Comparison of ENCODE assay signal across 8 cellular contexts in the genomic region with DNA sequence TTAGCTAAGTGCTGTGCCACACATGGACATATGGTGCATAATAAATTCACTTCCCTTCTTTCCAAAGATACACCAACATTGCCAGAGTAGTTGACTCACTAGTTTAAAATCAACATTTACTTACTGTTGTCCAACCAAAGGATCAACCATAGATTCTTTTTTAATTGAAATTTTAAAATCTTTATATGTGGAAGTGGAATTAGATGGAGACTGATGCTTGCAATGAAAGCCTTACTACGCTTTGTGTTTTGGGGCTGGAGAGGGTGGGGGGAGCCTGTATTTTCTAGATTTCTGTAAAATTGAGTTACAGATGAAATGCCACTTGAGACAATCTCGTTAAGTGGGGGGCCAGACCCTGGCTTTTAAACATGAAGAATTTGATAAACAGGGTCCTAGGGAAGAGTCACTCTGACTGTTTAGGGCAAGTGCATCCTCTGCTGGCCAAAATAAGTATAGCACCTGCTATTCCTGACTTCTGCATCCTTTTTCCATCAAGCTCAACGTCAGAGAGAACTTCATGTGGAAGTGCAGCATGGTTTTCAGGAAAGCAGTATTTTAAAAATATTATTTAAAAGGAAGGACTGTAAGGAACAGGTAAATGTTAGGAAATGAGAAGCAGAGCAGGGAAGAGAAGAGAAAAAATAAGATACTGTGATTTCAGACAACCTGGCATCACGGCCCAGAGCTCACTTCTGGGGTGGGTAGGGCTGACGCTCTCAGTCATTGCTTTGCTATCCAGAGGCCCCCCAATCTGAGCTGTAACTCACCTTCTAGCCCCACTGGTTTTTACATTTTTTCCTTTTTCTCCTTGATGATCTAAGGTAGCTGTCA.
DNase-seq lines count a peak whose midpoint lies in the region; ATAC-seq lines count a peak whose summit lies in the region.

No MANE protein-coding gene starts in this region.

- peak; percentile 62 for DNase-seq in SIG-M5 treated with dmso at 0.1 percent for 504 hours (lab: John Stamatoyannopoulos, UW; ENCODE audit: unreplicated experiment)
- DNase-seq in SIG-M5 (lab: John Stamatoyannopoulos, UW) = no peak
- peak; percentile 50 for DNase-seq in NCI-H128 (lab: John Stamatoyannopoulos, UW; ENCODE audit: unreplicated experiment)
- peak in 1 of 3 donors; percentile 35 for DNase-seq in T-helper 17 cell
- peak; percentile 33 for DNase-seq in central memory CD4-positive, alpha-beta T cell
- no peak for DNase-seq in left lobe of liver (ENCODE audit: low spot score)
- DNase-seq in stimulated activated CD4-positive, alpha-beta T cell treated with anti-CD3 and anti-CD28 coated beads, TNF-alpha, amount 100 ng/mL, for 24 hours (ENCODE audit: low read depth in 3 of 3) = peak; percentile 9 to 43 (median 16)

- H3K4me1 Mint-ChIP-seq in T-helper 17 cell = peaks cover 3% of the 10 kb centered on the region

- no peaks in the 10 kb centered on the region for H3K9me3 ChIP-seq in T-helper 17 cell (ENCODE audit: control insufficient read depth, low read length, poor library complexity, severe bottlenecking)

- no peak overlapping the region for H3K4me3 Mint-ChIP-seq in T-helper 17 cell

- peaks cover 8% of the 10 kb centered on the region for H3K27me3 Mint-ChIP-seq in T-helper 17 cell

- peak overlapping the region; percentile 6 for H3K27ac Mint-ChIP-seq in T-helper 17 cell

- ATAC-seq in T-helper 17 cell = peak; percentile 36
- ATAC-seq in left lobe of liver = peak; percentile 80
- no peak for ATAC-seq in HG02623 (IDR thresholded peaks at IDR 0.05; ENCODE audit: unreplicated experiment)

- no peaks in the 10 kb centered on the region for H3K36me3 Mint-ChIP-seq in T-helper 17 cell (ENCODE audit: low read depth)

Comparison
In these comparisons a context has a peak if more than half of its experiments do, and no peak if none do; other contexts are left out.
1. DNase-seq: peak in SIG-M5 treated with dmso at 0.1 percent for 504 hours (single experiment), NCI-H128 (single experiment), central memory CD4-positive, alpha-beta T cell (single experiment) and stimulated activated CD4-positive, alpha-beta T cell treated with anti-CD3 and anti-CD28 coated beads, TNF-alpha, amount 100 ng/mL, for 24 hours (3 of 3); none in SIG-M5 (single experiment) and left lobe of liver (single experiment).